Comparison of ENCODE assay signal across 1 cellular context in genomic region chr5:18720002-18720401, GRCh38.
TF ChIP-seq lines count a peak whose summit lies in the region.

No MANE protein-coding gene starts in this region.

TF ChIP-seq in WTC11, 78 proteins besides CTCF, POLR2A, EP300 and RAD21 (continued from another document):
- TF ChIP-seq ARID4B (CRISPR knock-in tag; IDR thresholded peaks at IDR 0.05; ENCODE audit: borderline replicate concordance) (no peak), ATF1 (CRISPR knock-in tag; IDR thresholded peaks at IDR 0.05) (no peak), ZNF532 (CRISPR knock-in tag; IDR thresholded peaks at IDR 0.05; ENCODE audit: borderline replicate concordance) (no peak), ETV6 (CRISPR knock-in tag; IDR thresholded peaks at IDR 0.05) (no peak), ESRRA (CRISPR knock-in tag; IDR thresholded peaks at IDR 0.05; ENCODE audit: borderline replicate concordance) (no peak), FOXP1 (CRISPR knock-in tag; IDR thresholded peaks at IDR 0.05; ENCODE audit: borderline replicate concordance) (no peak), ZNF512 (CRISPR knock-in tag; IDR thresholded peaks at IDR 0.05; ENCODE audit: borderline replicate concordance) (no peak)
